ENCODE assay signal across 8 cellular contexts in genomic region chr9:127224178-127224882, GRCh38. TPM values are rescaled to one million over a fixed set of nuclear protein-coding genes. Genes with fewer than 3 reads are reported as not detected.
DNase-seq lines count a peak whose midpoint lies in the region; ATAC-seq and TF ChIP-seq lines count a peak whose summit lies in the region.

No MANE protein-coding gene starts in this region.

- H3K4me1 ChIP-seq in GM23338 (ENCODE audit: insufficient read depth) (peaks cover 8% of the 10 kb centered on the region; the same call in 1 of the 2 replicates), SJSA1 (replicated peaks) (peaks cover 19% of the 10 kb centered on the region)

- H3K9me3 Mint-ChIP-seq in GM23338 = peaks cover 3% of the 10 kb centered on the region; the same call in 1 of the 3 replicates

- peaks cover 11% of the 10 kb centered on the region for H3F3A ChIP-seq in GM23338 (replicated peaks; ENCODE audit: low read depth)

- H3K27me3 ChIP-seq in GM23338 (ENCODE audit: insufficient read depth) (peaks cover 25% of the 10 kb centered on the region), MG63 (peaks cover 19% of the 10 kb centered on the region), SJSA1 (replicated peaks) (peaks cover 7% of the 10 kb centered on the region)

- peaks cover 19% of the 10 kb centered on the region for H3K4me1 Mint-ChIP-seq in GM23338

- peaks cover 18% of the 10 kb centered on the region for H3K27me3 Mint-ChIP-seq in GM23338 (ENCODE audit: insufficient read depth, low read depth, poor library complexity)

- H3K4me3 Mint-ChIP-seq in GM23338 = peak overlapping the region; percentile 83

- no peaks in the 10 kb centered on the region for H3K9me3 ChIP-seq in MG63
- no peaks in the 10 kb centered on the region for H3K9me3 ChIP-seq in SJSA1 (replicated peaks)

- no peaks in the 10 kb centered on the region for H3K36me3 Mint-ChIP-seq in GM23338 (ENCODE audit: low read depth)

- no peaks in the 10 kb centered on the region for H3K79me2 ChIP-seq in GM23338 (replicated peaks; ENCODE audit: insufficient read depth)

- TF ChIP-seq CTCF in GM23338 (conservative IDR thresholded peaks at IDR 0.05; ENCODE audit: low read depth in 2 of 2) = no peak

- H4K20me1 ChIP-seq in GM23338 (replicated peaks; ENCODE audit: insufficient read depth) = peaks cover 9% of the 10 kb centered on the region; the same call in 1 of the 2 replicates

- DNase-seq in Daoy (ENCODE audit: low read depth) (peak; percentile 95), GM23338 (ENCODE audit: low spot score) (peak; percentile 98), MG63 (peak; percentile 85), SJSA1 (ENCODE audit: low read depth in 1 of 2, low spot score in 2 of 2) (peak; percentile 91 to 96), globus pallidus (ENCODE audit: low spot score) (peak; percentile 85), nucleus accumbens (lab: John Stamatoyannopoulos, UW) (peak; percentile 44 to 92 (median 82)), substantia nigra (lab: John Stamatoyannopoulos, UW) (peak in 48 of 49 donors; percentile 43 to 95 (median 78))
- peak; percentile 86 for DNase-seq in activated naive CD4-positive, alpha-beta T cell treated with anti-CD3 and anti-CD28 coated beads, Interleukin-2, amount 50 U/mL, for 16 hours

- peak overlapping the region; percentile 57; the same call in 1 of the 2 replicates for H3K27ac ChIP-seq in GM23338 (ENCODE audit: low read depth)
- H3K27ac ChIP-seq in SJSA1 = no peak overlapping the region
- H3K27ac ChIP-seq in substantia nigra (ENCODE audit: low read depth, low read length, poor library complexity, severe bottlenecking) = peak overlapping the region; percentile 93

- no peaks in the 10 kb centered on the region for H3K36me3 ChIP-seq in GM23338 (ENCODE audit: insufficient read depth)
- H3K36me3 ChIP-seq in MG63 = no peaks in the 10 kb centered on the region; the same call in 1 of the 2 replicates
- no peaks in the 10 kb centered on the region for H3K36me3 ChIP-seq in SJSA1

- ATAC-seq in GM23338 = peak; percentile 81

- peak overlapping the region; percentile 97 for H3K27ac Mint-ChIP-seq in GM23338

- H3K4me3 ChIP-seq in GM23338 (peak overlapping the region; percentile 79), MG63 (peak overlapping the region; percentile 55), SJSA1 (peak overlapping the region; percentile 45)

- H3K9me2 ChIP-seq in GM23338 (ENCODE audit: insufficient read depth) = no peaks in the 10 kb centered on the region

- peak overlapping the region; percentile 94 for H3K4me2 ChIP-seq in GM23338

- H2AFZ ChIP-seq in GM23338 = peak overlapping the region; percentile 97

TF ChIP-seq in GM23338, 12 proteins besides CTCF, POLR2A, EP300 and RAD21:
- no peak for TF ChIP-seq NANOG (IDR thresholded peaks at IDR 0.05; ENCODE audit: borderline replicate concordance)
- TF ChIP-seq POLR2AphosphoS5 (IDR thresholded peaks at IDR 0.05; ENCODE audit: low read depth) = peak; percentile 66

RNA-seq across cellular contexts. Expression of gene GARNL3, which starts 40.2 kb away (rescaled TPM):
- 3.5 and 14.0 TPM in 2 replicates for total RNA-seq in Daoy (2014; rRNA removed; shearing (Covaris generic))
- 12.6 and 21.9 TPM in 2 replicates for total RNA-seq in GM23338 (2014; rRNA removed; shearing (Covaris generic))
- polyA plus RNA-seq in GM23338 (2016; fragmentation: Nextera tagmentation; extraction: Ambion mirVana) = 5.2 and 8.7 TPM in 2 replicates
- 0.57 and 1.9 TPM in 2 replicates for total RNA-seq in MG63 (2014; rRNA removed; shearing (Covaris generic); ENCODE audit: low replicate concordance)
- total RNA-seq in SJSA1 (2014; rRNA removed; shearing (Covaris generic)) = 0.22 and 2.0 TPM in 2 replicates
